Comparison of ENCODE assay signal across 26 cellular contexts in genomic region chr2:198641161-198641560, GRCh38.
"Had no signal": no experiment of that assay in that cellular context is flagged by ENCODE, and none has a peak within 500 bp of the region (broad histone marks: within the 10 kb centered on the region; RNA-seq: fewer than 3 reads in every experiment).

No MANE protein-coding gene starts in this region.

- H3K27ac Mint-ChIP-seq: effector memory CD8-positive, alpha-beta T cell; naive thymus-derived CD4-positive, alpha-beta T cell; nephron progenitor cell; stimulated activated memory B cell treated with anti-CD40 and anti-IgM and Interleukin-4, amounts not matched to agents 10 μg/mL and 1 μg/mL and 100 μg/mL, for 72 hours; stimulated activated naive CD8-positive, alpha-beta T cell treated with anti-CD3 and anti-CD28 coated beads, Interleukin-15, Interleukin-2, amounts not matched to agents 100 ng/mL and 50 ng/mL, for 24 hours had no signal

- H3K27me3 Mint-ChIP-seq: effector memory CD8-positive, alpha-beta T cell; stimulated activated memory B cell treated with anti-CD40 and anti-IgM and Interleukin-4, amounts not matched to agents 10 μg/mL and 1 μg/mL and 100 μg/mL, for 72 hours; stimulated activated naive CD8-positive, alpha-beta T cell treated with anti-CD3 and anti-CD28 coated beads, Interleukin-15, Interleukin-2, amounts not matched to agents 100 ng/mL and 50 ng/mL, for 24 hours had no signal

- H3K4me3 ChIP-seq: esophagus muscularis mucosa, hepatocyte, left ventricle myocardium inferior, lower lobe of right lung, psoas muscle, spleen, tibial artery, upper lobe of left lung, uterus had no signal

- H3K9me3 ChIP-seq: esophagus muscularis mucosa, left ventricle myocardium inferior, lower lobe of right lung, psoas muscle, spleen, tibial artery, upper lobe of left lung, uterus had no signal

- H3K36me3 ChIP-seq: esophagus muscularis mucosa, left ventricle myocardium inferior, lower lobe of right lung, spleen, tibial artery, upper lobe of left lung, uterus had no signal

- H3K4me3 Mint-ChIP-seq: effector memory CD8-positive, alpha-beta T cell; naive thymus-derived CD4-positive, alpha-beta T cell; nephron progenitor cell; stimulated activated memory B cell treated with anti-CD40 and anti-IgM and Interleukin-4, amounts not matched to agents 10 μg/mL and 1 μg/mL and 100 μg/mL, for 72 hours; stimulated activated naive CD8-positive, alpha-beta T cell treated with anti-CD3 and anti-CD28 coated beads, Interleukin-15, Interleukin-2, amounts not matched to agents 100 ng/mL and 50 ng/mL, for 24 hours had no signal

- H3K4me2 ChIP-seq: hepatocyte had no signal

- ATAC-seq: effector memory CD8-positive, alpha-beta T cell; foreskin keratinocyte; left cardiac atrium; lower lobe of right lung; naive thymus-derived CD4-positive, alpha-beta T cell; psoas muscle; sciatic nerve; stimulated activated memory B cell treated with anti-CD40 and anti-IgM and Interleukin-4, amounts not matched to agents 10 μg/mL and 1 μg/mL and 100 μg/mL, for 72 hours had no signal

- H3K4me1 Mint-ChIP-seq: naive thymus-derived CD4-positive, alpha-beta T cell; stimulated activated memory B cell treated with anti-CD40 and anti-IgM and Interleukin-4, amounts not matched to agents 10 μg/mL and 1 μg/mL and 100 μg/mL, for 72 hours had no signal

- DNase-seq: effector memory CD8-positive, alpha-beta T cell; foreskin keratinocyte; head of caudate nucleus; kidney; left cardiac atrium; left ventricle myocardium inferior; lower lobe of right lung; mesendoderm; naive thymus-derived CD4-positive, alpha-beta T cell; nephron progenitor cell; psoas muscle; retina; spleen; stimulated activated CD4-positive, alpha-beta T cell treated with anti-CD3 and anti-CD28 coated beads, Interleukin-15, amount 100 ng/mL, for 24 hours; stimulated activated CD4-positive, alpha-beta T cell treated with anti-CD3 and anti-CD28 coated beads, Interleukin-1b, Interleukin-23, amount 100 ng/mL, for 48 hours; stimulated activated CD4-positive, alpha-beta T cell treated with anti-CD3 and anti-CD28 coated beads, Interleukin-4, amount 100 ng/mL, for 24 hours; tibial artery; upper lobe of left lung; uterus had no signal

- H3K36me3 Mint-ChIP-seq: naive thymus-derived CD4-positive, alpha-beta T cell; stimulated activated memory B cell treated with anti-CD40 and anti-IgM and Interleukin-4, amounts not matched to agents 10 μg/mL and 1 μg/mL and 100 μg/mL, for 72 hours had no signal

- H3K9me3 Mint-ChIP-seq: effector memory CD8-positive, alpha-beta T cell; nephron progenitor cell; stimulated activated naive CD8-positive, alpha-beta T cell treated with anti-CD3 and anti-CD28 coated beads, Interleukin-15, Interleukin-2, amounts not matched to agents 100 ng/mL and 50 ng/mL, for 24 hours had no signal

- H2AFZ ChIP-seq: hepatocyte, parathyroid adenoma had no signal

- H3K27ac ChIP-seq: epithelial cell of prostate, esophagus muscularis mucosa, foreskin keratinocyte, hepatocyte, left ventricle myocardium inferior, lower lobe of right lung, parathyroid adenoma, psoas muscle, spleen, tibial artery, upper lobe of left lung, uterus had no signal

- H3K4me1 ChIP-seq: esophagus muscularis mucosa, left ventricle myocardium inferior, lower lobe of right lung, parathyroid adenoma, psoas muscle, spleen, tibial artery, upper lobe of left lung, uterus had no signal

- H3K27me3 ChIP-seq: esophagus muscularis mucosa, foreskin keratinocyte, hepatocyte, spleen, tibial artery, upper lobe of left lung, uterus had no signal

- H3K9ac ChIP-seq: parathyroid adenoma had no signal
